ENCODE assay signal across 21 cellular contexts in the genomic region with DNA sequence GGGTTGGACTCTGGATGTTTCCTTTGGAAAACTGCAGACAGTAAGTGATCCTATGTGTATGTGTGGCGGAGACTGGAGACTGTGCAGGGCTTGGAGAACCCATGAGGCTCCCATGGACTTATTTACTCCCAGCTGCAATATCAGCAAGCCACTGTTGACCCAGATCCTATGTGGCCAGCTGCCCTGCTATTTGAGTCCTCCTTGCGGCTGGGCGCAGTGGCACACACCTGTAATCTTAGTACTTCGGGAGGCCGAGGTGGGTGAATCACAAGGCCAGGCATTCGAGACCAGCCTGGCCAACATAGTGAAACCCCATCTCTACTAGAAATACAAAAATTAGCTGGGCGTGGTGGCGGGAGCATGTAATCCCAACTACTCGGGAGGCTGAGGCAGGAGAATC.
"Had no signal": no experiment of that assay in that cellular context is flagged by ENCODE, and none has a peak within 500 bp of the region (broad histone marks: within the 10 kb centered on the region; RNA-seq: fewer than 3 reads in every experiment).

No MANE protein-coding gene starts in this region.

- ATAC-seq: effector memory CD8-positive, alpha-beta T cell; esophagus mucosa; foreskin keratinocyte; gastrocnemius medialis; gastroesophageal sphincter; heart left ventricle; heart right ventricle had no signal

- DNase-seq: colonic mucosa; cortex of kidney; dermis blood vessel endothelial cell; dorsolateral prefrontal cortex; effector CD4-positive, alpha-beta T cell; effector CD8-positive, alpha-beta T cell; effector memory CD4-positive, alpha-beta T cell; effector memory CD8-positive, alpha-beta T cell; endodermal cell; erythroblast; esophagus squamous epithelium; foreskin fibroblast; foreskin keratinocyte; foreskin melanocyte; gastrocnemius medialis; glutamatergic neuron; head of caudate nucleus; heart left ventricle; heart right ventricle had no signal
